In genomic region chr4:87912164-87913004, GRCh38 we compare ENCODE assay signal across 1 cellular context.
TF ChIP-seq lines count a peak whose summit lies in the region.

No MANE protein-coding gene starts in this region.

TF ChIP-seq in HCT116, 20 proteins besides CTCF, POLR2A, EP300 and RAD21 (continued from another document):
- TF ChIP-seq REST (IDR thresholded peaks at IDR 0.05; ENCODE audit: low read depth) (no peak), ATF3 (IDR thresholded peaks at IDR 0.05) (no peak), CEBPB (IDR thresholded peaks at IDR 0.05; ENCODE audit: low read depth) (no peak), EGR1 (IDR thresholded peaks at IDR 0.05; ENCODE audit: low read depth) (no peak), POLR2AphosphoS5 (IDR thresholded peaks at IDR 0.05; ENCODE audit: low read depth, low read length) (no peak), ZNF274 (IDR thresholded peaks at IDR 0.05; ENCODE audit: low read depth, low read length) (no peak), SRF (IDR thresholded peaks at IDR 0.05; ENCODE audit: low read depth) (no peak), ZBTB33 (IDR thresholded peaks at IDR 0.05; ENCODE audit: extremely low read depth, insufficient replicate concordance, low read length) (no peak)
